ENCODE assay signal across 2 cellular contexts in genomic region chr17:39225974-39226683, GRCh38.
TF ChIP-seq lines count a peak whose summit lies in the region.

No MANE protein-coding gene starts in this region.

TF ChIP-seq in IMR-90, 13 proteins besides CTCF, POLR2A, EP300 and RAD21 (continued from another document):
- TF ChIP-seq ELK1 (IDR thresholded peaks at IDR 0.05; ENCODE audit: borderline replicate concordance, low read depth, low read length), result no peak
- TF ChIP-seq MAZ (IDR thresholded peaks at IDR 0.05; ENCODE audit: borderline replicate concordance, low read depth, low read length), result peak; percentile 17; the same call in 1 of the 2 replicates
- no peak for TF ChIP-seq RFX5 (IDR thresholded peaks at IDR 0.05; ENCODE audit: low read depth, low read length)
- TF ChIP-seq MAFK (IDR thresholded peaks at IDR 0.05; ENCODE audit: low read depth, low read length), result no peak

TF ChIP-seq in WTC11, 78 proteins besides CTCF, POLR2A, EP300 and RAD21 (continued from another document and continues in another):
- TF ChIP-seq HMGXB4 (CRISPR knock-in tag; IDR thresholded peaks at IDR 0.05) (no peak), E2F4 (CRISPR knock-in tag; IDR thresholded peaks at IDR 0.05; ENCODE audit: borderline replicate concordance, low read depth) (no peak), ZNF263 (CRISPR knock-in tag; IDR thresholded peaks at IDR 0.05; ENCODE audit: low read depth) (no peak), MXD4 (CRISPR knock-in tag; IDR thresholded peaks at IDR 0.05; ENCODE audit: borderline replicate concordance) (no peak), PRRX2 (CRISPR knock-in tag; IDR thresholded peaks at IDR 0.05) (no peak), RORB (CRISPR knock-in tag; IDR thresholded peaks at IDR 0.05) (no peak), CREB1 (CRISPR knock-in tag; IDR thresholded peaks at IDR 0.05) (no peak), ESRRA (CRISPR knock-in tag; IDR thresholded peaks at IDR 0.05; ENCODE audit: borderline replicate concordance) (no peak), FOXP4 (CRISPR knock-in tag; IDR thresholded peaks at IDR 0.05) (no peak), OVOL2 (CRISPR knock-in tag; IDR thresholded peaks at IDR 0.05; ENCODE audit: borderline replicate concordance) (no peak), RELA (CRISPR knock-in tag; IDR thresholded peaks at IDR 0.05; ENCODE audit: borderline replicate concordance) (no peak), ZNF671 (CRISPR knock-in tag; IDR thresholded peaks at IDR 0.05) (no peak), AR (CRISPR knock-in tag; IDR thresholded peaks at IDR 0.05) (no peak), NFE2L1 (CRISPR knock-in tag; IDR thresholded peaks at IDR 0.05) (no peak), AFF4 (CRISPR knock-in tag; IDR thresholded peaks at IDR 0.05; ENCODE audit: borderline replicate concordance) (no peak), ERG (CRISPR knock-in tag; IDR thresholded peaks at IDR 0.05) (no peak), ZSCAN18 (CRISPR knock-in tag; IDR thresholded peaks at IDR 0.05) (no peak), ARID4B (CRISPR knock-in tag; IDR thresholded peaks at IDR 0.05; ENCODE audit: borderline replicate concordance) (no peak), TP53 (CRISPR knock-in tag; IDR thresholded peaks at IDR 0.05) (no peak), PRDM15 (CRISPR knock-in tag; IDR thresholded peaks at IDR 0.05) (peak; percentile 63), ZNF121 (CRISPR knock-in tag; IDR thresholded peaks at IDR 0.05) (no peak), HMGA2 (CRISPR knock-in tag; IDR thresholded peaks at IDR 0.05) (no peak), SMAD4 (CRISPR knock-in tag; IDR thresholded peaks at IDR 0.05) (no peak), ZNF219 (CRISPR knock-in tag; IDR thresholded peaks at IDR 0.05; ENCODE audit: borderline replicate concordance) (no peak), E2F5 (CRISPR knock-in tag; IDR thresholded peaks at IDR 0.05) (0 out of 2 replicates have a peak, but pooled peaks have one; percentile 32), NFYB (CRISPR knock-in tag; conservative IDR thresholded peaks at IDR 0.05; ENCODE audit: low read depth) (0 out of 2 replicates have a peak, but pooled peaks have one; percentile 3)
